In the genomic region with DNA sequence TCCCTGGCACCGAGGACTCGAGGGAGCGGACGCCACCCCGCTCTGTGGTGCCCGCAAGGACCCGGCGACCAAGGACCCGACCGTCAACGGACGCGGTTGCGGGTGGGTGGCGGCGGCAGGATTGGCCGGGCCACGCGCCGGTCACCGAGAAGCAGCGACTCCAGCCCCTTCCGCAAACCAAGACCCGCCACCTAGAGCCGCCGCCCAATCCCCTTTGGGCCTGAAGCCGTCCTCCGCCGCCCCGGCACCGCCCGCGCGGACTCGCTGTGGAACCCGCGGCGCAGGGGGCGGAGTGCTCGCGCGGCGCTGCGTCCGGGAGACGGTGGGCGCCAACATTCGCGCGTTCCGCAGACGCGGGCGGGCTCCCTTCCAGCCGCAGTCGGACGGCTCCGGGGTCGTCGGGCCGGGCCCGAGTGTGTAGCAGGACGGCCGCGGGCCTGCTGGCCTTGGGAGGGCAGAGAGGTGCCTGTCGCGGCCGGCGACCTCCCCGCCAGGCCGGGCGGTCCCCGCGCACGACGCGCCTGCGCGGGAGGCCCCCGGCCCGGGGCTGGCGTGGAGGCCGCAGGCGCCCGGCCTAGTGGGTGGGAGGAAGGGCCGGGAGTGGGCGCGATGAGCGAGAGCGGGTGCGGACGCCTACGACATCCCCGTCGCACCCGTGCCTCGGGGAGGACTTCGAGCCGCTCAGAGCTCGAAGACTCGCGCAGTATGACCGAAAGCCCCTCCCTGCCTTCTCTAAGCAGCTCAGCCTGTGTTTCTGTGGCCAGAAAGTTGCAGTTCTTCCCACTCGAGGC, we compare ENCODE assay signal across 8 cellular contexts. TPM values are rescaled to one million over a fixed set of nuclear protein-coding genes. Genes with fewer than 3 reads are reported as not detected.
DNase-seq lines count a peak whose midpoint lies in the region; TF ChIP-seq lines count a peak whose summit lies in the region.

Gene FAM228B, plus strand, starts transcription at position 258 of the 791 bp plus-strand sequence. CDS start 893 bp downstream, outside the sequence.
A gene with protein sequence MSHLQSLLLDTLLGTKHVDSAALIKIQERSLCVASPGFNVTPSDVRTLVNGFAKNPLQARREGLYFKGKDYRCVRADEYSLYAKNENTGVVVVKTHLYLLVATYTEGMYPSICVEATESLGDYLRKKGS (minus strand): TSS at position 123 of the 791 bp plus-strand sequence. CDS start 799 bp downstream, outside the sequence.

- H3K4me3 ChIP-seq in GM23248: peak within 1 kb of the TSS; percentile 84
- peak within 1 kb of the TSS; percentile 81 for H3K4me3 ChIP-seq in Karpas-422 (ENCODE audit: low read length)
- peak within 1 kb of the TSS; percentile 34 to 97 for H3K4me3 ChIP-seq in neuronal stem cell (ENCODE audit: low read length in 2 of 2)
- peak within 1 kb of the TSS; percentile 63 for H3K4me3 ChIP-seq in suprapubic skin

- no peak within 1 kb of the TSS for H2BK120ac ChIP-seq in neuronal stem cell (ENCODE audit: low read depth, low read length)

- peak within 1 kb of the TSS; percentile 98 for H3K18ac ChIP-seq in neuronal stem cell (ENCODE audit: low read length)

- H2BK12ac ChIP-seq in neuronal stem cell (ENCODE audit: low read length): peak within 1 kb of the TSS; percentile 88

- peaks cover 13% of the 10 kb centered on the region for H3K4me1 ChIP-seq in GM23248 (ENCODE audit: insufficient read depth)
- peaks cover 22% of the 10 kb centered on the region for H3K4me1 ChIP-seq in Karpas-422 (ENCODE audit: low read length)
- peaks cover 0 to 1% of the 10 kb centered on the region in 2 donors for H3K4me1 ChIP-seq in neuronal stem cell (ENCODE audit: control insufficient read depth in 2 of 2, insufficient read depth in 1 of 2, low read depth in 1 of 2, low read length in 2 of 2)
- H3K4me1 ChIP-seq in suprapubic skin: peaks cover 12% of the 10 kb centered on the region

- no peak within 1 kb of the TSS for H2BK5ac ChIP-seq in neuronal stem cell (ENCODE audit: low read length)

- H3K27me3 ChIP-seq in GM23248 (replicated peaks; ENCODE audit: insufficient read depth): no peaks in the 10 kb centered on the region
- no peaks in the 10 kb centered on the region for H3K27me3 ChIP-seq in Karpas-422 (ENCODE audit: low read length)
- no peaks in the 10 kb centered on the region for H3K27me3 ChIP-seq in neuronal stem cell (ENCODE audit: control insufficient read depth in 3 of 3, insufficient read depth in 3 of 3, low read depth in 1 of 3, low read length in 3 of 3)
- H3K27me3 ChIP-seq in suprapubic skin: no peaks in the 10 kb centered on the region

- peak within 1 kb of the TSS; percentile 56 for H4K91ac ChIP-seq in neuronal stem cell (ENCODE audit: low read depth, low read length, poor library complexity)

- CTCF ChIA-PET in RWPE1 (lab: Yijun Ruan, JAX): interaction anchor here (2.3 kb wide), 1 partner anchor 39 kb away, joined by 10 read pairs; the partner anchor contains the start of gene TP53I3

- H3K9me2 ChIP-seq in GM23248 (ENCODE audit: insufficient read depth) (no peaks in the 10 kb centered on the region), Karpas-422 (replicated peaks; ENCODE audit: insufficient read depth, low read length) (no peaks in the 10 kb centered on the region)

- 1% methylated on average over 66 to 96 of the region's 104 CpGs for WGBS in GM23248 (ENCODE audit: low coverage in 1 of 2, low lambda C conversion rate in 2 of 2, missing lambda C conversion rate in 2 of 2), 2 experiments
- WGBS in neuronal stem cell (ENCODE audit: extremely low coverage in 2 of 2, insufficient read length in 2 of 2, insufficient replicate concordance in 1 of 2), 2 donors: no CpG with 5 or more reads among the region's 104 CpGs
- WGBS in suprapubic skin: 4% methylated on average over 11 of the region's 104 CpGs

- POLR2A ChIA-PET in RWPE1 (lab: Yijun Ruan, JAX; ENCODE audit: low non-redundant PET): no interaction called here

- H3F3A ChIP-seq in GM23248 (ENCODE audit: insufficient read depth): peaks cover 10% of the 10 kb centered on the region; the same call in 1 of the 2 replicates

- peak within 1 kb of the TSS; percentile 37 for H2BK15ac ChIP-seq in neuronal stem cell (ENCODE audit: low read length)

- no peak within 1 kb of the TSS for H2AK5ac ChIP-seq in neuronal stem cell (ENCODE audit: low read depth, low read length)

- H3K4me2 ChIP-seq in GM23248 (ENCODE audit: unreplicated experiment) (peak within 1 kb of the TSS; percentile 84), Karpas-422 (ENCODE audit: low read depth, low read length, poor library complexity, severe bottlenecking) (peak within 1 kb of the TSS; percentile 97), neuronal stem cell (ENCODE audit: insufficient read depth, low read length, poor library complexity, severe bottlenecking) (peak within 1 kb of the TSS; percentile 74)

- H2AFZ ChIP-seq in GM23248 (peak within 1 kb of the TSS; percentile 96), Karpas-422 (ENCODE audit: low read length) (peak within 1 kb of the TSS; percentile 95), neuronal stem cell (ENCODE audit: low read length) (peak within 1 kb of the TSS; percentile 41)

- TF ChIP-seq EP300 in suprapubic skin (IDR thresholded peaks at IDR 0.05): no peak

- H3K79me1 ChIP-seq in neuronal stem cell (ENCODE audit: low read depth, low read length): no peaks in the 10 kb centered on the region

- H3K23ac ChIP-seq in neuronal stem cell (ENCODE audit: low read depth, low read length, poor library complexity): peak within 1 kb of the TSS; percentile 95

- H3K14ac ChIP-seq in neuronal stem cell (ENCODE audit: low read length): peak within 1 kb of the TSS; percentile 67

- DNase-seq in ELF-1 (ENCODE audit: low read depth, low spot score): peak; percentile 80
- DNase-seq in GM23248: peak; percentile 88
- DNase-seq in Karpas-422: peak; percentile 94
- peak; percentile 79 for DNase-seq in RWPE1 (ENCODE audit: low spot score)
- DNase-seq in activated gamma-delta T cell treated with anti-CD3 and anti-CD28 coated beads, Interleukin-2, amount 50 U/mL, for 16 hours (ENCODE audit: low read depth): peak; percentile 48
- peak; percentile 56 for DNase-seq in foreskin melanocyte
- DNase-seq in neuronal stem cell (ENCODE audit: low spot score): peak; percentile 68
- DNase-seq in suprapubic skin (ENCODE audit: low spot score in 2 of 2): peak; percentile 91 to 92

- TF ChIP-seq CTCF in RWPE1 (conservative IDR thresholded peaks at IDR 0.05; ENCODE audit: low read depth): no peak
- TF ChIP-seq CTCF in suprapubic skin (IDR thresholded peaks at IDR 0.05): no peak

- H3K79me2 ChIP-seq in GM23248 (ENCODE audit: insufficient read depth): 0 out of 2 replicates have a peak, but pooled peaks cover 6% of the 10 kb centered on the region
- H3K79me2 ChIP-seq in Karpas-422 (ENCODE audit: low read length): no peaks in the 10 kb centered on the region

- H3K9ac ChIP-seq in GM23248 (peak within 1 kb of the TSS; percentile 88), Karpas-422 (ENCODE audit: low read length) (peak within 1 kb of the TSS; percentile 95), neuronal stem cell (ENCODE audit: low read depth, low read length, poor library complexity) (peak within 1 kb of the TSS; percentile 86)

- H4K8ac ChIP-seq in neuronal stem cell (ENCODE audit: low read depth, low read length): no peak within 1 kb of the TSS

- H3K27ac ChIP-seq in GM23248: peak within 1 kb of the TSS; percentile 77
- H3K27ac ChIP-seq in Karpas-422 (ENCODE audit: low read length): peak within 1 kb of the TSS; percentile 33; the same call in 1 of the 2 replicates
- H3K27ac ChIP-seq in RWPE1: peak within 1 kb of the TSS; percentile 72
- H3K27ac ChIP-seq in neuronal stem cell (replicated peaks; ENCODE audit: low read length): peak within 1 kb of the TSS; percentile 31
- H3K27ac ChIP-seq in suprapubic skin: peak within 1 kb of the TSS; percentile 85

- no peaks in the 10 kb centered on the region for H4K20me1 ChIP-seq in GM23248 (ENCODE audit: insufficient read depth)
- H4K20me1 ChIP-seq in Karpas-422 (ENCODE audit: insufficient read depth, low read depth, low read length): no peaks in the 10 kb centered on the region

- H3K4ac ChIP-seq in neuronal stem cell (ENCODE audit: low read length): no peak within 1 kb of the TSS

- peak; percentile 8 to 45 for TF ChIP-seq POLR2A in suprapubic skin (IDR thresholded peaks at IDR 0.05)

- H3K9me3 ChIP-seq in GM23248 (ENCODE audit: low read depth): no peaks in the 10 kb centered on the region
- no peaks in the 10 kb centered on the region for H3K9me3 ChIP-seq in Karpas-422 (ENCODE audit: low read length)
- no peaks in the 10 kb centered on the region for H3K9me3 ChIP-seq in neuronal stem cell (replicated peaks in 1 of 2; ENCODE audit: control insufficient read depth in 2 of 2, insufficient read depth in 1 of 2, low read depth in 1 of 2, low read length in 2 of 2)
- no peaks in the 10 kb centered on the region for H3K9me3 ChIP-seq in suprapubic skin

- H3K36me3 ChIP-seq in GM23248 (ENCODE audit: low read depth): no peaks in the 10 kb centered on the region
- H3K36me3 ChIP-seq in Karpas-422 (ENCODE audit: insufficient read depth, low read length): no peaks in the 10 kb centered on the region
- H3K36me3 ChIP-seq in neuronal stem cell (replicated peaks in 1 of 2; ENCODE audit: control insufficient read depth in 2 of 2, insufficient read depth in 2 of 2, low read length in 2 of 2): no peaks in the 10 kb centered on the region
- H3K36me3 ChIP-seq in suprapubic skin: no peaks in the 10 kb centered on the region

- in situ Hi-C loops in GM23248 (cut with MboI): no loop called here

RNA-seq across cellular contexts. Expression of gene FAM228B, which starts in this region (rescaled TPM):
- 5.8 and 22.4 TPM in 2 replicates for total RNA-seq in GM23248 (2014; rRNA removed; shearing (Covaris generic))
- polyA plus RNA-seq in GM23248 (2016; fragmentation: Nextera tagmentation; extraction: Ambion mirVana): 12.1 and 15.1 TPM in 2 replicates
- 6.4 and 16.8 TPM in 2 replicates for total RNA-seq in Karpas-422 (2014; rRNA removed; shearing (Covaris generic); ENCODE audit: low replicate concordance)
- 16.9 TPM for polyA plus RNA-seq in neuronal stem cell (2013, experiment 1 of 2)
- polyA plus RNA-seq in neuronal stem cell (2013, experiment 2 of 2): 16.3 TPM
- 10 to 100 TPM in 1 of 4 donors, 1 to 10 TPM in 3; 4.1 to 14.6 (median 7.5) TPM for total RNA-seq in suprapubic skin

RNA-seq across cellular contexts. Expression of the second gene that starts in this region (rescaled TPM):
- not detected in 2 replicates for total RNA-seq in GM23248 (2014; rRNA removed; shearing (Covaris generic))
- 0.60 and 0.64 TPM in 2 replicates for polyA plus RNA-seq in GM23248 (2016; fragmentation: Nextera tagmentation; extraction: Ambion mirVana)
- total RNA-seq in Karpas-422 (2014; rRNA removed; shearing (Covaris generic); ENCODE audit: low replicate concordance): 2.1 TPM in 1 of 2 replicates, not detected in the other
- 0.99 TPM for polyA plus RNA-seq in neuronal stem cell (2013, experiment 1 of 2)
- polyA plus RNA-seq in neuronal stem cell (2013, experiment 2 of 2): 1.1 TPM
- 1 to 10 TPM in 1 of 4 donors, not detected in 3; 1.0 TPM for total RNA-seq in suprapubic skin

Comparison
In these comparisons a context has a peak if more than half of its experiments do, and no peak if none do; other contexts are left out.
1. Peak in every context shown above with its lines: DNase-seq, H3K4me3 ChIP-seq and H3K27ac ChIP-seq.
2. H2AFZ ChIP-seq: peak in every context shown above with its lines; median percentile 96 in GM23248; 95 in Karpas-422; 41 in neuronal stem cell.
3. H3K27ac ChIP-seq: peak in every context shown above with its lines; median percentile 85 in suprapubic skin; 77 in GM23248; 72 in RWPE1; 33 in Karpas-422; 31 in neuronal stem cell.